Comparison of ENCODE assay signal across 8 cellular contexts in the genomic region with DNA sequence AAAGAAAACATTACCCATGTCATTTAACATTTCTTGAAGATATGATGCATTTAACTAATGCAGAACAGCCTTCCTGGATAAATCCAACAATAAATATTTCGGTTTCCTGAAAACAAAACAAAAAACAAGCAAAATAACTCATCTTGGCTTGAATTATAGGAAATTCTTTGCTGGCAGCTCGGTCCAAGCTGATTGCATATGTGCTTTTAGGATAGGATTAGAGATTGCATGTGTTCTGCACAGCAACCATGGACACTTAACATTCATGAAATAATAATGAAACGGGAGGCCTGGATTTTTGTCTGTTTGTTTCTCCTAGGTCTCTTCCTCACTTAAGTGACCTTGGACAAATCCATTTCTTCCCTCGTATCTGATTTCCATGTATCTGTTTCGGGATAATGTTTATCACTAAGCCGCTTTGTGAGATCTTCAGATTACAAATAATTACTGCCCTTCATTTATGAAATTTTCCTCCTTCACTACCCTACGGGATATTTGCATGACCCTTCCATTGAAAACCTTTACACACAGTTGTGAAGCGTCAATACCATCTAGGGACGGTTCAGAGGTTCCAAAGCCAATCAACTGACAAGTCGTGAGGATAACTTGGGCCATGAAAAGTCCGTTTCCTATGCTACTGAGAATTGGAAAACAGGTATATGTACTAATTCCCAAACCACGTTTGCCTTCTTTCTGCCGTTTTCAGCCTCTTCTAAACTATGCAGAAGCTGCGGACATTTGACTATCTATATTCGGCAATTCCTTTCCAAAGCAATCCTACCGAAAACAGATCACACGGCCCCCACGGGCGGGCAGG. TPM values are rescaled to one million over a fixed set of nuclear protein-coding genes. Genes with fewer than 3 reads are reported as not detected.
A peak's percentile ranks its signal among the peaks of the same experiment; 100 is the strongest.
DNase-seq lines count a peak whose midpoint lies in the region; ATAC-seq, FAIRE-seq and TF ChIP-seq lines count a peak whose summit lies in the region.

No MANE protein-coding gene starts in this region.

- no peaks in the 10 kb centered on the region for H3K9me2 ChIP-seq in MM.1S (replicated peaks; ENCODE audit: insufficient read depth, low read length)

- H4K20me1 ChIP-seq in MM.1S (ENCODE audit: insufficient read depth, low read length) (peaks cover 26% of the 10 kb centered on the region), GM12878 (ENCODE audit: control insufficient read depth, insufficient read depth) (peaks cover 12% of the 10 kb centered on the region)

- no peak for TF ChIP-seq RAD21 in GM12878 (IDR thresholded peaks at IDR 0.05; ENCODE audit: insufficient read depth, low read depth, low read length)

- intact Hi-C loops in GM12878 (cut with micrococcal nuclease; ENCODE audit: unreplicated experiment) (loop anchor here (5.0 kb wide), 1 partner anchor 346 kb away; the partner anchor contains the start of gene PARP1), lower lobe of right lung (cut with DNase I) (loop anchor here (5.0 kb wide), 1 partner anchor 59 kb away; no protein-coding TSS in a partner anchor), left colon (cut with DNase I, micrococcal nuclease) (loop anchor here in 1 of 2 donors (10.0 kb wide), 1 partner anchor 64 kb away; no protein-coding TSS in a partner anchor)

- TF ChIP-seq POLR2A in GM12878 (IDR thresholded peaks at IDR 0.05; ENCODE audit: low read depth, low read length) (no peak), upper lobe of left lung (IDR thresholded peaks at IDR 0.05) (no peak)

- BruUV-seq in GM12878 (replicated peaks; lab: Mats Ljungman, UMichigan): TSS peak; percentile 81

- peaks cover 6% of the 10 kb centered on the region for H3K36me3 ChIP-seq in MM.1S (replicated peaks; ENCODE audit: insufficient read depth, low read length)
- peaks cover 2 to 8% of the 10 kb centered on the region in 2 experiments; a peak in 3 of 4 replicates for H3K36me3 ChIP-seq in GM12878 (ENCODE audit: control insufficient read depth in 2 of 2, insufficient read depth in 2 of 2, low read length in 1 of 2)
- H3K36me3 ChIP-seq in lower lobe of right lung: peaks cover 22% of the 10 kb centered on the region
- H3K36me3 ChIP-seq in upper lobe of left lung: peaks cover 0 to 17% (median 4%) of the 10 kb centered on the region in 4 donors

- CTCF ChIA-PET in GM12878 (lab: Yijun Ruan, JAX): interaction anchor here (0.8 to 1.8 kb wide), 8 partner anchors 11 to 219 kb away, joined by 3 to 7 read pairs (median 4); no protein-coding TSS in a partner anchor

- SMC1A ChIA-PET in GM12878 (lab: Charles Lee; ENCODE audit: uncharacterized antibody, unreplicated experiment): interaction anchor here (1.0 to 3.7 kb wide), 6 partner anchors 31 to 74 kb away, joined by 3 to 17 read pairs (median 10); no protein-coding TSS in a partner anchor

- no peaks in the 10 kb centered on the region for H3K9me3 ChIP-seq in MM.1S (replicated peaks; ENCODE audit: insufficient read depth, low read length)
- no peaks in the 10 kb centered on the region for H3K9me3 ChIP-seq in GM12878 (replicated peaks; ENCODE audit: control insufficient read depth, insufficient read depth, low read length)
- no peaks in the 10 kb centered on the region for H3K9me3 ChIP-seq in lower lobe of right lung
- no peaks in the 10 kb centered on the region for H3K9me3 ChIP-seq in upper lobe of left lung

- ATAC-seq in GM12878 (no peak), lower lobe of right lung (no peak), upper lobe of left lung (ENCODE audit: low FRiP score in 2 of 2) (no peak), HG03565 (IDR thresholded peaks at IDR 0.05; ENCODE audit: unreplicated experiment) (no peak), left colon (no peak)

- H2AFZ ChIP-seq in MM.1S (ENCODE audit: low read length) (peak overlapping the region; percentile 63), GM12878 (ENCODE audit: control insufficient read depth, low read depth, low read length) (peak overlapping the region; percentile 91)

- H3K79me2 ChIP-seq in MM.1S (ENCODE audit: low read length): peaks cover 45% of the 10 kb centered on the region
- H3K79me2 ChIP-seq in GM12878 (ENCODE audit: control insufficient read depth, insufficient read depth, low read length): peaks cover 38% of the 10 kb centered on the region

- FAIRE-seq in GM12878 (lab: Jason Lieb, UNC): no peak

- H3K4me3 ChIP-seq in MM.1S (ENCODE audit: low read length) (peak overlapping the region; percentile 67), GM12878 (peak overlapping the region; percentile 91), lower lobe of right lung (peak overlapping the region; percentile 73), upper lobe of left lung (peak overlapping the region; percentile 68 to 87 (median 78))

- WGBS in GM12878 (ENCODE audit: insufficient coverage, insufficient replicate concordance, low lambda C conversion rate, missing lambda C conversion rate): 29% methylated on average over 19 of the region's 19 CpGs
- 9 to 13% methylated on average over 19 of the region's 19 CpGs for WGBS in upper lobe of left lung, 2 donors

- H3K9ac ChIP-seq in MM.1S (ENCODE audit: low read length): peak overlapping the region; percentile 87
- H3K9ac ChIP-seq in GM12878 (ENCODE audit: control insufficient read depth, insufficient read depth, low read length): peak overlapping the region; percentile 77

- H3K4me2 ChIP-seq in MM.1S (ENCODE audit: low read depth, low read length): peak overlapping the region; percentile 86
- peak overlapping the region; percentile 97 for H3K4me2 ChIP-seq in GM12878 (ENCODE audit: control insufficient read depth, insufficient read depth)

- H3K27ac ChIP-seq in MM.1S (ENCODE audit: low read length) (peak overlapping the region; percentile 69; the same call in 1 of the 2 replicates), GM12878 (ENCODE audit: control insufficient read depth, insufficient read depth) (peak overlapping the region; percentile 78), lower lobe of right lung (peak overlapping the region; percentile 99), upper lobe of left lung (peak overlapping the region; percentile 99 to 100 (median 100))

- peaks cover 22% of the 10 kb centered on the region for H3K4me1 ChIP-seq in MM.1S (ENCODE audit: low read length)
- H3K4me1 ChIP-seq in GM12878 (ENCODE audit: control insufficient read depth, insufficient read depth, low read length): peaks cover 6% of the 10 kb centered on the region
- peaks cover 34% of the 10 kb centered on the region for H3K4me1 ChIP-seq in lower lobe of right lung
- peaks cover 24 to 36% (median 26%) of the 10 kb centered on the region in 4 donors for H3K4me1 ChIP-seq in upper lobe of left lung

- TF ChIP-seq EP300 in GM12878 (IDR thresholded peaks at IDR 0.05; ENCODE audit: borderline replicate concordance in 1 of 2, control insufficient read depth in 1 of 2, low read depth in 2 of 2, low read length in 2 of 2) (no peak), upper lobe of left lung (IDR thresholded peaks at IDR 0.05) (no peak)

- peaks cover 30% of the 10 kb centered on the region for H3F3A ChIP-seq in MM.1S (ENCODE audit: insufficient read depth, low read length)

- DNase-seq in D341Med (ENCODE audit: low spot score): peak; percentile 46
- no peak for DNase-seq in MM.1S
- no peak for DNase-seq in GM12878 (ENCODE audit: low read depth, low spot score)
- DNase-seq in lower lobe of right lung: no peak
- no peak for DNase-seq in upper lobe of left lung
- DNase-seq in NCI-H128 (lab: John Stamatoyannopoulos, UW; ENCODE audit: unreplicated experiment): no peak
- no peak for DNase-seq in left colon

- TF ChIP-seq CTCF in MM.1S (IDR thresholded peaks at IDR 0.05; ENCODE audit: low read length) (no peak), GM12878 (IDR thresholded peaks at IDR 0.05 in 2 of 3, conservative IDR thresholded peaks at IDR 0.05 in 1 of 3; ENCODE audit: control insufficient read depth in 2 of 3, extremely low read depth in 1 of 3, insufficient read depth in 1 of 3, low read depth in 3 of 3, low read length in 3 of 3) (no peak), lower lobe of right lung (IDR thresholded peaks at IDR 0.05) (no peak), upper lobe of left lung (IDR thresholded peaks at IDR 0.05) (no peak)

- POLR2A ChIA-PET in GM12878 (lab: Charles Lee): interaction anchor here (0.6 to 3.9 kb wide), 9 partner anchors 22 to 249 kb away, joined by 3 to 74 read pairs (median 10); partner anchors contain the start of gene SDE2

- no peaks in the 10 kb centered on the region for H3K27me3 ChIP-seq in MM.1S (replicated peaks; ENCODE audit: insufficient read depth, low read length)
- H3K27me3 ChIP-seq in GM12878 (replicated peaks in 1 of 2; ENCODE audit: control insufficient read depth in 2 of 2, insufficient read depth in 2 of 2, low read length in 1 of 2): no peaks in the 10 kb centered on the region
- H3K27me3 ChIP-seq in lower lobe of right lung (ENCODE audit: low read depth): no peaks in the 10 kb centered on the region
- H3K27me3 ChIP-seq in upper lobe of left lung: no peaks in the 10 kb centered on the region

- in situ Hi-C loops in GM12878 (cut with MboI): no loop called here

- RAD21 ChIA-PET in GM12878 (lab: Charles Lee; ENCODE audit: unreplicated experiment): interaction anchor here (1.3 to 2.9 kb wide), 9 partner anchors 22 to 70 kb away, joined by 3 to 20 read pairs (median 6); partner anchors contain the start of gene SDE2

TF ChIP-seq in GM12878, 131 proteins besides CTCF, POLR2A, EP300 and RAD21 (continues in another document):
- no peak for TF ChIP-seq KLF5 (IDR thresholded peaks at IDR 0.05; ENCODE audit: partially characterized antibody)
- 0 out of 2 replicates have a peak, but pooled peaks have one; percentile 7 for TF ChIP-seq TAF1 (IDR thresholded peaks at IDR 0.05; ENCODE audit: borderline replicate concordance, low read depth, low read length)
- TF ChIP-seq TCF12 (IDR thresholded peaks at IDR 0.05; ENCODE audit: low read depth, low read length): no peak

RNA-seq across cellular contexts. Expression of gene H3-3A, which starts 1.3 kb away (rescaled TPM):
- total RNA-seq in GM12878 (2013; cell fraction: nucleolus; rRNA removed): 42.3 and 42.8 TPM in 2 replicates
- 215 and 235 TPM in 2 replicates for total RNA-seq in GM12878 (2014; rRNA removed)
- total RNA-seq in GM12878 (2014; rRNA removed; fragmentation: Illumina TruSeq; extraction: Trizol): 204 and 215 TPM in 2 replicates
- 335 and 346 TPM in 2 replicates for total RNA-seq in GM12878 (2021)
- 230 TPM for polyA plus RNA-seq in GM12878 (2011; ENCODE audit: low read depth)
- 441 and 486 TPM in 2 replicates for polyA plus RNA-seq in GM12878 (2011; rRNA removed)
- 386 and 490 TPM in 2 replicates for polyA plus RNA-seq in GM12878 (2011; cell fraction: cytosol; rRNA removed)
- polyA plus RNA-seq in GM12878 (2011; cell fraction: nucleus; rRNA removed): 137 and 158 TPM in 2 replicates
- polyA plus RNA-seq in GM12878 (2012): 266 TPM in 2 replicates
- 379 and 386 TPM in 2 replicates for polyA plus RNA-seq in GM12878 (2014; fragmentation: Illumina TruSeq; extraction: Trizol)
- 100 to 1,000 TPM; 254 to 435 TPM for polyA plus RNA-seq in GM12878 (2014; fragmentation: Nextera tagmentation; extraction: Ambion mirVana)
- polyA plus RNA-seq in GM12878 (2014; rRNA removed): 366 and 425 TPM in 2 replicates
- polyA plus RNA-seq in GM12878 (2016; fragmentation: Nextera tagmentation; extraction: Ambion mirVana): 100 to 1,000 TPM; 401 to 421 TPM
- 64.2 and 65.1 TPM in 2 replicates for polyA minus RNA-seq in GM12878 (2011; rRNA and poly(A)+ RNA removed)
- polyA minus RNA-seq in GM12878 (2011; cell fraction: cytosol; rRNA and poly(A)+ RNA removed): 60.9 and 73.5 TPM in 2 replicates
- 20.1 and 34.5 TPM in 2 replicates for polyA minus RNA-seq in GM12878 (2011; cell fraction: nucleus; rRNA and poly(A)+ RNA removed)
- total RNA-seq in lower lobe of right lung: 504 TPM
- total RNA-seq in upper lobe of left lung: 100 to 1,000 TPM; 148 to 453 (median 419) TPM
- 100 to 1,000 TPM; 743 to 759 TPM for total RNA-seq in left colon
